Comparison of ENCODE assay signal across 8 cellular contexts in the genomic region with DNA sequence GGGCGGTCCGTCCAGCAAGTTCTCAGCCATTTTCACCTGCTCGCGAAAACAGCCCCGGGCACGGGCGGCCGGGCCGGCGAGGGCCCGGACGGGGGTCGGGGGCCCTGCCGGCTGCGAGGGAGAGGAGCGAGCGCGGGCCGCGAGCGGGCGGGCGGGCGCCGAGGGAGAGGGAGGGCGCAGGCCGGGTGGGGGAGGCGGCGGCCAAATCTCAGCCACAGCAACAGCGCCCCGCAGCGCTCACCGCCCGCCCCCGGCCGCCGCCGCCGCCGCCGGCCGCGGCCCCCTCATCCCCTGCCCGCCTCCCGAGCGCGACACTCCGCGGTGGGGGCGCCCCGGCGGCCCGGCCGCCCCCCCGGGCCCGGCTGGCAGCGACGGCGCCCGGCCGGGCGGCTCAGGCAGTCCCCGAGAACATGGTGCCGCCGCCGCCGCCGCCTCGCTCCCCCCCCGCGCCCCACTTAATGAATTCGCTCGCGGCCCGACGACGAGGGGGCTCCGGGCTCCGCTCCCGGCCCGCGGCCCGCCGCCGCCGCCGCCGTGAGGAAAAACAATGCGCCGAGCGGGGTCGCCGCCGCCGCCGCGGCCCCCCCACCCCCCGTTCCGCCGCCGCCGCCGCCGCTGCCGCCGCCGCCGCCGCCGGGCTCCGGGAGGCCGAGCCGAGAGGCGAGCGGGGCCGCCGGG.
DNase-seq lines count a peak whose midpoint lies in the region; ATAC-seq and TF ChIP-seq lines count a peak whose summit lies in the region.

No MANE protein-coding gene starts in this region.

- peaks cover 2% of the 10 kb centered on the region for H3K27me3 Mint-ChIP-seq in memory B cell

- H3K4me1 Mint-ChIP-seq in memory B cell: peaks cover 38% of the 10 kb centered on the region

- peaks cover 8% of the 10 kb centered on the region for H3K36me3 Mint-ChIP-seq in memory B cell

- peak overlapping the region; percentile 82 for H3K4me3 ChIP-seq in GM12864 (ENCODE audit: low read depth, low read length)

- peak; percentile 15 for TF ChIP-seq CTCF in GM12864 (IDR thresholded peaks at IDR 0.05; ENCODE audit: low read depth, low read length, missing control alignments)

- ATAC-seq in memory B cell (ENCODE audit: low read depth): peak; percentile 69
- no peak for ATAC-seq in HG03469 (IDR thresholded peaks at IDR 0.05; ENCODE audit: unreplicated experiment)

- H3K27ac Mint-ChIP-seq in memory B cell: no peak overlapping the region

- H3K9me3 Mint-ChIP-seq in memory B cell: no peaks in the 10 kb centered on the region

- peak overlapping the region; percentile 89 for H3K4me3 Mint-ChIP-seq in memory B cell

- DNase-seq in GM12864 (ENCODE audit: low read depth) (no peak), HCEC 1CT (peak; percentile 68), NCI-H1092 treated with DMSO at 0.1 percent for 48 hours (lab: John Stamatoyannopoulos, UW) (peak; percentile 40), memory B cell (ENCODE audit: low spot score in 2 of 2) (peak; percentile 62 to 68)
- DNase-seq in activated CD4-positive, alpha-beta T cell treated with anti-CD3 and anti-CD28 coated beads, Interleukin-2, amount 50 U/mL, for 48 hours: peak; percentile 67 to 74
- peak; percentile 62 for DNase-seq in effector CD4-positive, alpha-beta T cell
- DNase-seq in stimulated activated CD8-positive, alpha-beta memory T cell treated with anti-CD3 and anti-CD28 coated beads, Interleukin-15, amount 100 ng/mL, for 24 hours (ENCODE audit: low read depth): peak; percentile 38
